11 cellular contexts compared by ENCODE assay signal in genomic region chr14:100899841-100900771, GRCh38. TPM values are rescaled to one million over a fixed set of nuclear protein-coding genes. Genes with fewer than 3 reads are reported as not detected.
DNase-seq lines count a peak whose midpoint lies in the region; ATAC-seq, FAIRE-seq and TF ChIP-seq lines count a peak whose summit lies in the region.
"Had no signal": no experiment of that assay in that cellular context is flagged by ENCODE, and none has a peak within 500 bp of the region (broad histone marks: within the 10 kb centered on the region; RNA-seq: fewer than 3 reads in every experiment).

No MANE protein-coding gene starts in this region.

- intact Hi-C loops in left ventricle myocardium superior (cut with micrococcal nuclease) = no loop called here
- intact Hi-C loops in pancreas (cut with DNase I) = no loop called here

- H3K4me3 ChIP-seq in HAP-1 (no peak overlapping the region), pancreas (no peak overlapping the region), MM.1S (ENCODE audit: low read length) (no peak overlapping the region)

- H3K27me3 ChIP-seq in HAP-1 (ENCODE audit: low read depth) (peaks cover 3% of the 10 kb centered on the region), pancreas (no peaks in the 10 kb centered on the region), MM.1S (replicated peaks; ENCODE audit: insufficient read depth, low read length) (peaks cover 38% of the 10 kb centered on the region)

- no peaks in the 10 kb centered on the region for H4K20me1 ChIP-seq in MM.1S (ENCODE audit: insufficient read depth, low read length)

- H3F3A ChIP-seq in MM.1S (ENCODE audit: insufficient read depth, low read length) = no peaks in the 10 kb centered on the region

- H3K4me1 ChIP-seq in HAP-1 (peaks cover 31% of the 10 kb centered on the region), pancreas (peaks cover 0 to 9% (median 0%) of the 10 kb centered on the region in 3 donors), MM.1S (ENCODE audit: low read length) (no peaks in the 10 kb centered on the region)

- 33% methylated on average over 21 of the region's 21 CpGs for WGBS in pancreas, 2 donors

- no peak for FAIRE-seq in pancreas (lab: Jason Lieb, UNC)

- no peaks in the 10 kb centered on the region for H3K9me2 ChIP-seq in MM.1S (replicated peaks; ENCODE audit: insufficient read depth, low read length)

- in situ Hi-C loops in HAP-1 (cut with MboI; ENCODE audit: low sequenced_read_pairs) = loop anchor here (5.0 to 10.0 kb wide), 2 partner anchors 233 to 725 kb away; no protein-coding TSS in a partner anchor

- TF ChIP-seq CTCF in pancreas (IDR thresholded peaks at IDR 0.05) = no peak
- no peak for TF ChIP-seq CTCF in MM.1S (IDR thresholded peaks at IDR 0.05; ENCODE audit: low read length)

- no peak overlapping the region for H2AFZ ChIP-seq in MM.1S (ENCODE audit: low read length)

- H3K9ac ChIP-seq in MM.1S (ENCODE audit: low read length) = no peak overlapping the region

- peak; percentile 74 for ATAC-seq in left ventricle myocardium superior
- ATAC-seq in pancreas = peak in 3 of 4 donors; percentile 34 to 67 (median 62)
- ATAC-seq in HG02798 (IDR thresholded peaks at IDR 0.05; ENCODE audit: poor library complexity, unreplicated experiment) = no peak
- ATAC-seq in GM19035 (IDR thresholded peaks at IDR 0.05; ENCODE audit: unreplicated experiment) = no peak
- no peak for ATAC-seq in GM18909 (IDR thresholded peaks at IDR 0.05; ENCODE audit: poor library complexity, unreplicated experiment)

- DNase-seq in HAP-1 (ENCODE audit: low spot score in 2 of 2) (peak; percentile 45 to 63), SHP77 (lab: John Stamatoyannopoulos, UW) (peak; percentile 61 to 71), left ventricle myocardium superior (no peak), pancreas (peak in 2 of 6 donors; percentile 24 to 49), MM.1S (no peak)
- DNase-seq: EL; stimulated activated naive B cell treated with anti-CD40 and anti-IgM and Interleukin-4, amounts not matched to agents 10 μg/mL and 1 μg/mL and 100 μg/mL, for 72 hours had no signal

- H3K27ac ChIP-seq in pancreas (no peak overlapping the region), MM.1S (ENCODE audit: low read length) (no peak overlapping the region)

- H3K36me3 ChIP-seq in HAP-1 (replicated peaks) = no peaks in the 10 kb centered on the region
- H3K36me3 ChIP-seq in pancreas = no peaks in the 10 kb centered on the region
- no peaks in the 10 kb centered on the region for H3K36me3 ChIP-seq in MM.1S (replicated peaks; ENCODE audit: insufficient read depth, low read length)

- H3K4me2 ChIP-seq in MM.1S (ENCODE audit: low read depth, low read length) = no peak overlapping the region

- no peaks in the 10 kb centered on the region for H3K79me2 ChIP-seq in MM.1S (ENCODE audit: low read length)

- no peaks in the 10 kb centered on the region for H3K9me3 ChIP-seq in HAP-1
- no peaks in the 10 kb centered on the region for H3K9me3 ChIP-seq in pancreas
- H3K9me3 ChIP-seq in MM.1S (replicated peaks; ENCODE audit: insufficient read depth, low read length) = no peaks in the 10 kb centered on the region

RNA-seq across cellular contexts. Expression of gene RTL1, which starts 3.4 kb away (rescaled TPM):
- total RNA-seq in left ventricle myocardium superior = not detected
- under 1 TPM in 3 of 6 donors, not detected in 3; 0.03 TPM for total RNA-seq in pancreas
- polyA plus RNA-seq in pancreas = under 1 TPM; 0.02 to 0.80 TPM
- total RNA-seq: renal cortical epithelial cell had no signal

Comparison
In these comparisons a context has a peak if more than half of its experiments do, and no peak if none do; other contexts are left out.
1. DNase-seq: peak in HAP-1 (2 of 2) and SHP77 (2 of 2); none in left ventricle myocardium superior (single experiment) and MM.1S (single experiment).
2. ATAC-seq: peak in left ventricle myocardium superior (single experiment) and pancreas (3 of 4); none in HG02798 (single experiment), GM19035 (single experiment) and GM18909 (single experiment).